In the genomic region with DNA sequence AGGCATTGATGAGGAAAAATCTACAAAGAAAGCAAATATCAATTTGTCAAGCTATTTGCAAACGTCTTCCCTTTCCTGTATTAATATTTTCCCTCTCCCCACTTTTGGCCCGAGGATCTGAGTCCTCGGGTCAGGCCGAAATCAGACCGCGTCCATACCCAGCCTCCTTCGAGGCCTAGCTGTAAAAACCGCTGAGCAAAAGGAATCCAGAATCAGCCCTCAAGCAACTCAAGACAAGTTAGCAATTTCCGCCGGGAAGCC, we compare ENCODE assay signal across 8 cellular contexts. TPM values are rescaled to one million over a fixed set of nuclear protein-coding genes. Genes with fewer than 3 reads are reported as not detected.
DNase-seq lines count a peak whose midpoint lies in the region; ATAC-seq and TF ChIP-seq lines count a peak whose summit lies in the region.

No MANE protein-coding gene starts in this region.

- H3K27ac Mint-ChIP-seq in activated CD4-positive, alpha-beta T cell treated with anti-CD3 and anti-CD28 coated beads, Interleukin-2, amount 10 ng/mL, durations not matched to agents 24 days and 14 days, result peak overlapping the region; percentile 96

- H3K27me3 Mint-ChIP-seq in activated CD4-positive, alpha-beta T cell treated with anti-CD3 and anti-CD28 coated beads, Interleukin-2, amount 10 ng/mL, durations not matched to agents 24 days and 14 days, result no peaks in the 10 kb centered on the region

- H3K27ac ChIP-seq in HUES6 (ENCODE audit: low read depth, low read length), result peak overlapping the region; percentile 83; the same call in 1 of the 2 replicates
- H3K27ac ChIP-seq in colonic mucosa, result peak overlapping the region; percentile 98

- H3K36me3 ChIP-seq in HUES6 (ENCODE audit: control insufficient read depth, insufficient read depth, low read length) (peaks cover 28% of the 10 kb centered on the region), colonic mucosa (no peaks in the 10 kb centered on the region), neuron (ENCODE audit: insufficient read depth, low read length) (peaks cover 29% of the 10 kb centered on the region)

- intact Hi-C loops in activated CD4-positive, alpha-beta T cell treated with anti-CD3 and anti-CD28 coated beads, Interleukin-2, amount 10 ng/mL, durations not matched to agents 24 days and 14 days (cut with micrococcal nuclease), result loop anchor here (1.0 to 5.0 kb wide), 3 partner anchors 24 to 149 kb away; partner anchors contain the start of genes GCH1, SOCS4 and WDHD1
- intact Hi-C loops in colonic mucosa (cut with DNase I), result loop anchor here (5.0 kb wide), 1 partner anchor 36 kb away; no protein-coding TSS in a partner anchor

- no peaks in the 10 kb centered on the region for H3K9me3 Mint-ChIP-seq in activated CD4-positive, alpha-beta T cell treated with anti-CD3 and anti-CD28 coated beads, Interleukin-2, amount 10 ng/mL, durations not matched to agents 24 days and 14 days

- H3K9ac ChIP-seq in HUES6 (ENCODE audit: low read length) (peak overlapping the region; percentile 82), colonic mucosa (ENCODE audit: low read depth in 2 of 2, low read length in 2 of 2) (peak overlapping the region; percentile 70 to 75)

- no peak for ATAC-seq in GM21529 (IDR thresholded peaks at IDR 0.05; ENCODE audit: unreplicated experiment)

- H3K36me3 Mint-ChIP-seq in activated CD4-positive, alpha-beta T cell treated with anti-CD3 and anti-CD28 coated beads, Interleukin-2, amount 10 ng/mL, durations not matched to agents 24 days and 14 days (ENCODE audit: low read depth), result peaks cover 27% of the 10 kb centered on the region

- no peaks in the 10 kb centered on the region for H3K27me3 ChIP-seq in HUES6 (ENCODE audit: control insufficient read depth, insufficient read depth, low read length)
- H3K27me3 ChIP-seq in colonic mucosa, result no peaks in the 10 kb centered on the region
- no peaks in the 10 kb centered on the region for H3K27me3 ChIP-seq in neuron (ENCODE audit: insufficient read depth, low read length)

- H3K4me1 ChIP-seq in HUES6 (ENCODE audit: control insufficient read depth, insufficient read depth, low read length) (peaks cover 20% of the 10 kb centered on the region), colonic mucosa (peaks cover 15% of the 10 kb centered on the region), neuron (ENCODE audit: insufficient read depth, low read length) (peaks cover 16% of the 10 kb centered on the region)

- DNase-seq in activated CD4-positive, alpha-beta T cell treated with anti-CD3 and anti-CD28 coated beads, Interleukin-2, amount 10 ng/mL, durations not matched to agents 24 days and 14 days, result no peak
- DNase-seq in activated CD4-positive, alpha-beta T cell treated with anti-CD3 and anti-CD28 coated beads, Interleukin-2, amount 50 U/mL, for 4 hours, result no peak
- no peak for DNase-seq in colonic mucosa
- DNase-seq in Kasumi-1 (lab: John Stamatoyannopoulos, UW), result no peak
- no peak for DNase-seq in activated gamma-delta T cell (lab: John Stamatoyannopoulos, UW)

- H3K4me3 ChIP-seq in HUES6 (ENCODE audit: low read depth, low read length), result peak overlapping the region; percentile 98
- H3K4me3 ChIP-seq in colonic mucosa, result peak overlapping the region; percentile 87
- H3K4me3 ChIP-seq in neuron (ENCODE audit: low read length), result peak overlapping the region; percentile 87

- peaks cover 36% of the 10 kb centered on the region for H3K4me1 Mint-ChIP-seq in activated CD4-positive, alpha-beta T cell treated with anti-CD3 and anti-CD28 coated beads, Interleukin-2, amount 10 ng/mL, durations not matched to agents 24 days and 14 days

- no peak for TF ChIP-seq CTCF in colonic mucosa (IDR thresholded peaks at IDR 0.05)

- H2AFZ ChIP-seq in neuron (ENCODE audit: low read depth, low read length), result peak overlapping the region; percentile 44

- H3K9me3 ChIP-seq in HUES6 (ENCODE audit: control insufficient read depth, insufficient read depth, low read depth, low read length), result no peaks in the 10 kb centered on the region
- no peaks in the 10 kb centered on the region for H3K9me3 ChIP-seq in colonic mucosa
- peaks cover 7% of the 10 kb centered on the region for H3K9me3 ChIP-seq in neuron (ENCODE audit: low read length)

- peak overlapping the region; percentile 93 for H3K4me3 Mint-ChIP-seq in activated CD4-positive, alpha-beta T cell treated with anti-CD3 and anti-CD28 coated beads, Interleukin-2, amount 10 ng/mL, durations not matched to agents 24 days and 14 days

RNA-seq across cellular contexts. Expression of gene MAPK1IP1L, which starts 0.4 kb away (rescaled TPM):
- 142 and 144 TPM in 2 replicates for total RNA-seq in activated CD4-positive, alpha-beta T cell treated with anti-CD3 and anti-CD28 coated beads, Interleukin-2, amount 10 ng/mL, durations not matched to agents 24 days and 14 days
- 10 to 100 TPM; 79.8 to 83.2 TPM for total RNA-seq in colonic mucosa

RNA-seq across cellular contexts. Expression of gene SOCS4, which starts 24.1 kb away (rescaled TPM):
- 36.4 and 39.6 TPM in 2 replicates for total RNA-seq in activated CD4-positive, alpha-beta T cell treated with anti-CD3 and anti-CD28 coated beads, Interleukin-2, amount 10 ng/mL, durations not matched to agents 24 days and 14 days
- total RNA-seq in colonic mucosa, result 10 to 100 TPM; 15.9 to 23.7 TPM

RNA-seq across cellular contexts. Expression of gene WDHD1, which starts 24.2 kb away (rescaled TPM):
- total RNA-seq in activated CD4-positive, alpha-beta T cell treated with anti-CD3 and anti-CD28 coated beads, Interleukin-2, amount 10 ng/mL, durations not matched to agents 24 days and 14 days, result 60.7 and 63.0 TPM in 2 replicates
- total RNA-seq in colonic mucosa, result 10 to 100 TPM in 1 of 2 donors, 1 to 10 TPM in 1; 5.8 to 22.6 TPM
